ENCODE assay signal across 9 cellular contexts in the genomic region with DNA sequence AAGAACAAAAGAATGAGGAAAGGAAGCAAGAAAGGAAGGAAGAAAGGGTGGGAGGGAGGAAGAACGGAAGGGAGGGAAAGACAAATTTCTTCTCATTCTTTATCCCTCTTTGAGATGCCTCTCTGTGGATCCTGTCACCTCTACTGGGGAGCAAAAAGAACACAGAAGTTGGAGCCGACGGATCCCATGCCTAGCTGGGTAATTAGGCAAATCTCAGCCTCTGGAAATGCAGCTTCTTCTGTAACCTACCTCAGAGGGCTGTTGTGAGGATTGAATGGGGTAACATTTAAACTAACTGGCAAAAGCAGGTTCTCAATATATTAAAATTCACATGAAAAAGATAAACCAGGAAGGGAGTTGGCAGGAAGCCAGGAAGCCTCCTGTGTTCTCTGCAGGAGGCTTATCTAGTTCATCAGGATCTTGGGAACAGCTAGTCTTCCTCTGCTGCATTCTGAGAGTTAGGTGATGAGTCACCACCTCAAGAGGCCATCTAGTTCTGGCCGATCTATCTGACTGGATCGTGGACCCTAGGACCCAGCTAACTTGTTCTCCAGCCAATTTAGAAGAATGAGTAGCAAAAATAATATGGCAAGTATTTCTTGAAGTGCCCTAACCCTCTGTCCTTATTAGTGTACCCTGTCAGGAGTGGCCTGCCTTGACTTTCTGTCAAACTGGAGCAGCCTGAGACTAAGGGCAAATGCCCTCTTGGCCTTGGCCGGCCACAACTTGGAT.
DNase-seq lines count a peak whose midpoint lies in the region; ATAC-seq, FAIRE-seq and TF ChIP-seq lines count a peak whose summit lies in the region.
"Had no signal": no experiment of that assay in that cellular context is flagged by ENCODE, and none has a peak within 500 bp of the region (broad histone marks: within the 10 kb centered on the region; RNA-seq: fewer than 3 reads in every experiment).

No MANE protein-coding gene starts in this region.

- H3K27me3 ChIP-seq in WERI-Rb-1 (ENCODE audit: insufficient read depth, low read depth, severe bottlenecking): no peaks in the 10 kb centered on the region

- H3K27ac ChIP-seq in WERI-Rb-1: no peak overlapping the region

- no peaks in the 10 kb centered on the region for H3K36me3 ChIP-seq in WERI-Rb-1

- H3K9me3 ChIP-seq in WERI-Rb-1 (ENCODE audit: severe bottlenecking): no peaks in the 10 kb centered on the region

- peak; percentile 19 for DNase-seq in SIG-M5 treated with dmso at 0.1 percent for 504 hours (lab: John Stamatoyannopoulos, UW; ENCODE audit: unreplicated experiment)
- DNase-seq in SIG-M5 (lab: John Stamatoyannopoulos, UW): no peak
- DNase-seq in RCC 7860 (ENCODE audit: low spot score): peak; percentile 84
- DNase-seq in fibroblast of pulmonary artery (ENCODE audit: low read depth): peak; percentile 74
- peak; percentile 74 for DNase-seq in smooth muscle cell of the brain vasculature (ENCODE audit: low read depth, low spot score)
- no peak for DNase-seq in WERI-Rb-1
- no peak for DNase-seq in central memory CD4-positive, alpha-beta T cell
- DNase-seq: naive thymus-derived CD8-positive, alpha-beta T cell had no signal

- FAIRE-seq in RCC 7860 (lab: Jason Lieb, UNC): peak; percentile 86

- TF ChIP-seq CTCF in fibroblast of pulmonary artery (IDR thresholded peaks at IDR 0.05; ENCODE audit: low read length, missing control alignments) (no peak), WERI-Rb-1 (IDR thresholded peaks at IDR 0.05; ENCODE audit: low read depth, low read length) (no peak)

- H3K4me3 ChIP-seq in fibroblast of pulmonary artery (replicated peaks; ENCODE audit: low read depth, low read length) (no peak overlapping the region), WERI-Rb-1 (ENCODE audit: low read depth, low read length) (no peak overlapping the region)

- no peak for ATAC-seq in GM21825 (IDR thresholded peaks at IDR 0.05; ENCODE audit: unreplicated experiment)
- ATAC-seq: naive thymus-derived CD8-positive, alpha-beta T cell had no signal

Comparison
In these comparisons a context has a peak if more than half of its experiments do, and no peak if none do; other contexts are left out.
1. DNase-seq: peak in SIG-M5 treated with dmso at 0.1 percent for 504 hours (single experiment), RCC 7860 (single experiment), fibroblast of pulmonary artery (single experiment) and smooth muscle cell of the brain vasculature (single experiment); none in SIG-M5 (single experiment), WERI-Rb-1 (single experiment) and central memory CD4-positive, alpha-beta T cell (single experiment).